ENCODE assay signal across 3 cellular contexts in the genomic region with DNA sequence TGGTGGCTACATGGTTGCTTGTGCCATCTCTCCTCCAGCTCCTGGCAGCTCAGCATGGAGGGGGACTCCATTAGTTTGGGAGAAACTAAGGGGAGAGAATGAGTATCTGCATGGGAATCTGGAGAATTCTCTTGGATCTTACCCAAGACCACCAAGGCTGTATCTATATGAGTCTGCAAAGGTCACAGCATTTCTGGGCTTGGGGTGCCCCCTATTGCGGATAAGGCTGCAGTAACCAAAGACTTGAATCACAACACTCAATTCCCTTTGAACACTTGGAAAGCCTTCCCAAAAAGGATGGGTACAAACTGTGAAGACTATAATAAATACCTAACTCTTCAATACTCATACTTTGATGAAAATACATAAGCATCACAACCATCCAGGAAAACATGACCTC.
TF ChIP-seq lines count a peak whose summit lies in the region.

No MANE protein-coding gene starts in this region.

TF ChIP-seq in SK-N-SH, 30 proteins besides CTCF, POLR2A, EP300 and RAD21 (continued from another document):
- TF ChIP-seq, protein P1, sequence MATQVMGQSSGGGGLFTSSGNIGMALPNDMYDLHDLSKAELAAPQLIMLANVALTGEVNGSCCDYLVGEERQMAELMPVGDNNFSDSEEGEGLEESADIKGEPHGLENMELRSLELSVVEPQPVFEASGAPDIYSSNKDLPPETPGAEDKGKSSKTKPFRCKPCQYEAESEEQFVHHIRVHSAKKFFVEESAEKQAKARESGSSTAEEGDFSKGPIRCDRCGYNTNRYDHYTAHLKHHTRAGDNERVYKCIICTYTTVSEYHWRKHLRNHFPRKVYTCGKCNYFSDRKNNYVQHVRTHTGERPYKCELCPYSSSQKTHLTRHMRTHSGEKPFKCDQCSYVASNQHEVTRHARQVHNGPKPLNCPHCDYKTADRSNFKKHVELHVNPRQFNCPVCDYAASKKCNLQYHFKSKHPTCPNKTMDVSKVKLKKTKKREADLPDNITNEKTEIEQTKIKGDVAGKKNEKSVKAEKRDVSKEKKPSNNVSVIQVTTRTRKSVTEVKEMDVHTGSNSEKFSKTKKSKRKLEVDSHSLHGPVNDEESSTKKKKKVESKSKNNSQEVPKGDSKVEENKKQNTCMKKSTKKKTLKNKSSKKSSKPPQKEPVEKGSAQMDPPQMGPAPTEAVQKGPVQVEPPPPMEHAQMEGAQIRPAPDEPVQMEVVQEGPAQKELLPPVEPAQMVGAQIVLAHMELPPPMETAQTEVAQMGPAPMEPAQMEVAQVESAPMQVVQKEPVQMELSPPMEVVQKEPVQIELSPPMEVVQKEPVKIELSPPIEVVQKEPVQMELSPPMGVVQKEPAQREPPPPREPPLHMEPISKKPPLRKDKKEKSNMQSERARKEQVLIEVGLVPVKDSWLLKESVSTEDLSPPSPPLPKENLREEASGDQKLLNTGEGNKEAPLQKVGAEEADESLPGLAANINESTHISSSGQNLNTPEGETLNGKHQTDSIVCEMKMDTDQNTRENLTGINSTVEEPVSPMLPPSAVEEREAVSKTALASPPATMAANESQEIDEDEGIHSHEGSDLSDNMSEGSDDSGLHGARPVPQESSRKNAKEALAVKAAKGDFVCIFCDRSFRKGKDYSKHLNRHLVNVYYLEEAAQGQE (IDR thresholded peaks at IDR 0.05; ENCODE audit: low read depth, low read length) = no peak
- no peak for TF ChIP-seq FOSL2 (IDR thresholded peaks at IDR 0.05; ENCODE audit: borderline replicate concordance, low read depth)
- TF ChIP-seq YY1 (IDR thresholded peaks at IDR 0.05; ENCODE audit: low read depth) = no peak
- no peak for TF ChIP-seq MEF2A (IDR thresholded peaks at IDR 0.05; ENCODE audit: borderline replicate concordance, low read depth)
- no peak for TF ChIP-seq IRF3 (IDR thresholded peaks at IDR 0.05; ENCODE audit: low read depth, low read length)
- TF ChIP-seq POLR2AphosphoS5 (IDR thresholded peaks at IDR 0.05; ENCODE audit: low read depth, low read length) = no peak
- TF ChIP-seq USF2 (IDR thresholded peaks at IDR 0.05; ENCODE audit: borderline replicate concordance, low read depth, low read length) = no peak
- no peak for TF ChIP-seq PBX3 (IDR thresholded peaks at IDR 0.05)
- TF ChIP-seq MXI1 (IDR thresholded peaks at IDR 0.05; ENCODE audit: low read depth, low read length) = no peak
- TF ChIP-seq RFX5 (IDR thresholded peaks at IDR 0.05; ENCODE audit: low read length) = no peak

TF ChIP-seq in SK-N-SH treated with all-trans-retinoic acid at 6 μM for 48 hours, 23 proteins besides CTCF, POLR2A, EP300 and RAD21 (continued from another document):
- TF ChIP-seq, protein P2, sequence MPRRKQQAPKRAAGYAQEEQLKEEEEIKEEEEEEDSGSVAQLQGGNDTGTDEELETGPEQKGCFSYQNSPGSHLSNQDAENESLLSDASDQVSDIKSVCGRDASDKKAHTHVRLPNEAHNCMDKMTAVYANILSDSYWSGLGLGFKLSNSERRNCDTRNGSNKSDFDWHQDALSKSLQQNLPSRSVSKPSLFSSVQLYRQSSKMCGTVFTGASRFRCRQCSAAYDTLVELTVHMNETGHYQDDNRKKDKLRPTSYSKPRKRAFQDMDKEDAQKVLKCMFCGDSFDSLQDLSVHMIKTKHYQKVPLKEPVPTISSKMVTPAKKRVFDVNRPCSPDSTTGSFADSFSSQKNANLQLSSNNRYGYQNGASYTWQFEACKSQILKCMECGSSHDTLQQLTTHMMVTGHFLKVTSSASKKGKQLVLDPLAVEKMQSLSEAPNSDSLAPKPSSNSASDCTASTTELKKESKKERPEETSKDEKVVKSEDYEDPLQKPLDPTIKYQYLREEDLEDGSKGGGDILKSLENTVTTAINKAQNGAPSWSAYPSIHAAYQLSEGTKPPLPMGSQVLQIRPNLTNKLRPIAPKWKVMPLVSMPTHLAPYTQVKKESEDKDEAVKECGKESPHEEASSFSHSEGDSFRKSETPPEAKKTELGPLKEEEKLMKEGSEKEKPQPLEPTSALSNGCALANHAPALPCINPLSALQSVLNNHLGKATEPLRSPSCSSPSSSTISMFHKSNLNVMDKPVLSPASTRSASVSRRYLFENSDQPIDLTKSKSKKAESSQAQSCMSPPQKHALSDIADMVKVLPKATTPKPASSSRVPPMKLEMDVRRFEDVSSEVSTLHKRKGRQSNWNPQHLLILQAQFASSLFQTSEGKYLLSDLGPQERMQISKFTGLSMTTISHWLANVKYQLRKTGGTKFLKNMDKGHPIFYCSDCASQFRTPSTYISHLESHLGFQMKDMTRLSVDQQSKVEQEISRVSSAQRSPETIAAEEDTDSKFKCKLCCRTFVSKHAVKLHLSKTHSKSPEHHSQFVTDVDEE (CRISPR knock-in tag; IDR thresholded peaks at IDR 0.05) = no peak
- TF ChIP-seq ZFP3 (CRISPR knock-in tag; IDR thresholded peaks at IDR 0.05) (no peak), OSR1 (CRISPR knock-in tag; IDR thresholded peaks at IDR 0.05) (no peak)

TF ChIP-seq in WTC11, 78 proteins besides CTCF, POLR2A, EP300 and RAD21 (continued from another document):
- TF ChIP-seq, protein P3, sequence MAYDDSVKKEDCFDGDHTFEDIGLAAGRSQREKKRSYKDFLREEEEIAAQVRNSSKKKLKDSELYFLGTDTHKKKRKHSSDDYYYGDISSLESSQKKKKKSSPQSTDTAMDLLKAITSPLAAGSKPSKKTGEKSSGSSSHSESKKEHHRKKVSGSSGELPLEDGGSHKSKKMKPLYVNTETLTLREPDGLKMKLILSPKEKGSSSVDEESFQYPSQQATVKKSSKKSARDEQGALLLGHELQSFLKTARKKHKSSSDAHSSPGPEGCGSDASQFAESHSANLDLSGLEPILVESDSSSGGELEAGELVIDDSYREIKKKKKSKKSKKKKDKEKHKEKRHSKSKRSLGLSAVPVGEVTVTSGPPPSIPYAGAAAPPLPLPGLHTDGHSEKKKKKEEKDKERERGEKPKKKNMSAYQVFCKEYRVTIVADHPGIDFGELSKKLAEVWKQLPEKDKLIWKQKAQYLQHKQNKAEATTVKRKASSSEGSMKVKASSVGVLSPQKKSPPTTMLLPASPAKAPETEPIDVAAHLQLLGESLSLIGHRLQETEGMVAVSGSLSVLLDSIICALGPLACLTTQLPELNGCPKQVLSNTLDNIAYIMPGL (CRISPR knock-in tag; IDR thresholded peaks at IDR 0.05) = no peak
- TF ChIP-seq FOXP4 (CRISPR knock-in tag; IDR thresholded peaks at IDR 0.05) = no peak
- TF ChIP-seq, protein P4, sequence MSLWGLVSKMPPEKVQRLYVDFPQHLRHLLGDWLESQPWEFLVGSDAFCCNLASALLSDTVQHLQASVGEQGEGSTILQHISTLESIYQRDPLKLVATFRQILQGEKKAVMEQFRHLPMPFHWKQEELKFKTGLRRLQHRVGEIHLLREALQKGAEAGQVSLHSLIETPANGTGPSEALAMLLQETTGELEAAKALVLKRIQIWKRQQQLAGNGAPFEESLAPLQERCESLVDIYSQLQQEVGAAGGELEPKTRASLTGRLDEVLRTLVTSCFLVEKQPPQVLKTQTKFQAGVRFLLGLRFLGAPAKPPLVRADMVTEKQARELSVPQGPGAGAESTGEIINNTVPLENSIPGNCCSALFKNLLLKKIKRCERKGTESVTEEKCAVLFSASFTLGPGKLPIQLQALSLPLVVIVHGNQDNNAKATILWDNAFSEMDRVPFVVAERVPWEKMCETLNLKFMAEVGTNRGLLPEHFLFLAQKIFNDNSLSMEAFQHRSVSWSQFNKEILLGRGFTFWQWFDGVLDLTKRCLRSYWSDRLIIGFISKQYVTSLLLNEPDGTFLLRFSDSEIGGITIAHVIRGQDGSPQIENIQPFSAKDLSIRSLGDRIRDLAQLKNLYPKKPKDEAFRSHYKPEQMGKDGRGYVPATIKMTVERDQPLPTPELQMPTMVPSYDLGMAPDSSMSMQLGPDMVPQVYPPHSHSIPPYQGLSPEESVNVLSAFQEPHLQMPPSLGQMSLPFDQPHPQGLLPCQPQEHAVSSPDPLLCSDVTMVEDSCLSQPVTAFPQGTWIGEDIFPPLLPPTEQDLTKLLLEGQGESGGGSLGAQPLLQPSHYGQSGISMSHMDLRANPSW (CRISPR knock-in tag; conservative IDR thresholded peaks at IDR 0.05; ENCODE audit: low read depth) = no peak
- TF ChIP-seq PRRX2 (CRISPR knock-in tag; IDR thresholded peaks at IDR 0.05) = no peak
- TF ChIP-seq GTF2I (CRISPR knock-in tag; conservative IDR thresholded peaks at IDR 0.05) = no peak
- no peak for TF ChIP-seq ZNF416 (CRISPR knock-in tag; IDR thresholded peaks at IDR 0.05)
